In the genomic region with DNA sequence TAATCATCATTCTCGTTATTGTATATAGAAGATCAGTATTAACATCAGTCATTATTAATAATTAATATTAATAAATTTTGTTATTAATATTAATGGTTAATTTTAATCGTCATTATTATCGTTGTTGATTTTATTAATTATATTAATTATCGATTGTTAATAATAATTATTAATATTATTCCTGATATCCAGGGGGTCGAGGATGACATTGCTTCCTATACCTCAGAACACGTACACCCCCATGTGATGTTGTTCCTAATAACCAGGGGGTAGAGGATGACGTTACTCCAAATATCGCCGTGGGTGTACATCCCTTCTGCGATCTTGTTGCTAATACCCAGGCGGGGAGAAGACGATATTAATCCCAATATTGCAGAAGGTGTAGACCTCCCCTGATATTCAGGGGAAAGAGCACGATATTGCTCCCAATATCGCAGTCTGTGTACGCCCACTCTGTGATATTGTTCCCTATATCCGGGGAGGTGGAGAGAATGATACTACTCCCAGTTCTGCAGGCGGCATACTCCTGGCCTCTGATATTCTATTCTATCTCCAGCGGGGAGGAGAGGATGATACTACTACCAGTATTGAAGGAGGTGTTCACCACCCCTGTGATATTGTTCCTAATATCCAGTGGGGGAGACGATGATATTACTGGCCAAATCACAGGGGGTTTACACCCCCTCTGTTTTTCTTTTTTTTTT, we compare ENCODE assay signal across 1 cellular context.
TF ChIP-seq lines count a peak whose summit lies in the region.

No MANE protein-coding gene starts in this region.

TF ChIP-seq in H1, 55 proteins besides CTCF, POLR2A, EP300 and RAD21:
- TF ChIP-seq TEAD4 (IDR thresholded peaks at IDR 0.05; ENCODE audit: low read depth, low read length), result no peak
- TF ChIP-seq FOSL1 (IDR thresholded peaks at IDR 0.05; ENCODE audit: insufficient read depth, low read depth, low read length), result no peak
- TF ChIP-seq CHD2 (IDR thresholded peaks at IDR 0.05; ENCODE audit: low read length), result no peak
- no peak for TF ChIP-seq HDAC2 (IDR thresholded peaks at IDR 0.05; ENCODE audit: borderline replicate concordance in 1 of 2, low read depth in 2 of 2, low read length in 2 of 2)
- no peak for TF ChIP-seq TBP (IDR thresholded peaks at IDR 0.05; ENCODE audit: low read depth, low read length)
